27 cellular contexts compared by ENCODE assay signal in the genomic region with DNA sequence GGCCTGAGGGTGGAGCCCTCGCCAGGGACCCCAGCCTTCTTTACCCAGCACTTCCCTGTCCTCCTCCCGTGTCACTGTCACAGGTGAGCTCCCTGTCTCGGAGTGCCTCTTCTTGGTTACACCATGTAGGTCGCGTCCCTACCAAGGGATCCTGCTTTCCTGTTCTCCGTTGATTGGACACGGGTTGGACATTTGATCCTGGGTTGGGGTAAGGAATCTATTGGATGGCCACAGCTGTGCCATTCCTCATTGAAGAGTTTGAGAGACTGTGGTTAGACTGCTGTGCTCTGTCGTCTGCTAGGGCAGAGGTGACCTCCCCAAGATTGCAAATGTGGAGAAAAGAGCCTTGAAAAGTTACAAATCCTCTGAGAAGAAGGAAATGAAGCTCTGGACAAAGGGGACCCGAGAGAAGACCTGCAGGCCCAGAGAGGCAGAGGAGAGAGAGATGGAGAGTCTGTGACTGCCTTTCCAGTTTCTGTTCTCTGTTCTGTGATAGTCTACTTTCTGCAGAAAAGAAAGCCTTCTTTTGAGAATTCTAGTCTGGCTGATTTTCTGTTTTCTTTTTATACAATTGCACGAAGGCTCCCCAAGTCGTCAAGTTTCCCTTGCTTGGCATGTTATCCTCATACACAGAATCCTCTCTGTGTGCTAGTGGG.
"Had no signal": no experiment of that assay in that cellular context is flagged by ENCODE, and none has a peak within 500 bp of the region (broad histone marks: within the 10 kb centered on the region; RNA-seq: fewer than 3 reads in every experiment).

No MANE protein-coding gene starts in this region.

- H3K36me3 ChIP-seq: Peyer's patch had no signal

- H3K27ac Mint-ChIP-seq: activated CD4-positive, alpha-beta T cell treated with anti-CD3 and anti-CD28 coated beads, Interleukin-2, amount 10 ng/mL, durations not matched to agents 24 days and 14 days; activated CD8-positive, alpha-beta T cell treated with anti-CD3 and anti-CD28 coated beads, Interleukin-2, amount 10 ng/mL, durations not matched to agents 7 days and 5 days; activated naive CD4-positive, alpha-beta T cell treated with anti-CD3 and anti-CD28 coated beads, Interleukin-2, amount 50 U/mL, for 24 hours; activated T-cell treated with anti-CD3 and anti-CD28 coated beads, Interleukin-2, amount 50 U/mL, for 24 hours; activated T-helper 2 cell treated with anti-CD3 and anti-CD28 coated beads, Interferon-gamma antibody, Interleukin-2, Interleukin-4, amounts not matched to agents 10 μg/mL and 5 μg/mL and 100 μg/mL, durations not matched to agents 14 hours and 24 hours and 36 hours had no signal

- H3K36me3 Mint-ChIP-seq: activated naive CD4-positive, alpha-beta T cell treated with anti-CD3 and anti-CD28 coated beads, Interleukin-2, amount 50 U/mL, for 24 hours had no signal

- H3K4me1 ChIP-seq: Peyer's patch had no signal

- H3K27me3 Mint-ChIP-seq: activated CD4-positive, alpha-beta T cell treated with anti-CD3 and anti-CD28 coated beads, Interleukin-2, amount 10 ng/mL, durations not matched to agents 24 days and 14 days; activated T-cell treated with anti-CD3 and anti-CD28 coated beads, Interleukin-2, amount 50 U/mL, for 24 hours had no signal

- H3K9me3 ChIP-seq: Peyer's patch had no signal

- H3K4me1 Mint-ChIP-seq: activated CD4-positive, alpha-beta T cell treated with anti-CD3 and anti-CD28 coated beads, Interleukin-2, amount 10 ng/mL, durations not matched to agents 24 days and 14 days; activated naive CD4-positive, alpha-beta T cell treated with anti-CD3 and anti-CD28 coated beads, Interleukin-2, amount 50 U/mL, for 24 hours had no signal

- H3K9me3 Mint-ChIP-seq: activated CD4-positive, alpha-beta T cell treated with anti-CD3 and anti-CD28 coated beads, Interleukin-2, amount 10 ng/mL, durations not matched to agents 24 days and 14 days; activated naive CD4-positive, alpha-beta T cell treated with anti-CD3 and anti-CD28 coated beads, Interleukin-2, amount 50 U/mL, for 24 hours; activated T-cell treated with anti-CD3 and anti-CD28 coated beads, Interleukin-2, amount 50 U/mL, for 24 hours; activated T-helper 2 cell treated with anti-CD3 and anti-CD28 coated beads, Interferon-gamma antibody, Interleukin-2, Interleukin-4, amounts not matched to agents 10 μg/mL and 5 μg/mL and 100 μg/mL, durations not matched to agents 14 hours and 24 hours and 36 hours had no signal

- H3K27ac ChIP-seq: Peyer's patch had no signal

- H3K4me3 ChIP-seq: Peyer's patch had no signal

- DNase-seq: activated CD4-positive, alpha-beta T cell treated with anti-CD3 and anti-CD28 coated beads, Interleukin-2, amount 10 ng/mL, durations not matched to agents 24 days and 14 days; activated CD4-positive, alpha-beta T cell treated with anti-CD3 and anti-CD28 coated beads, Interleukin-2, amount 50 U/mL, for 4 hours; activated CD8-positive, alpha-beta T cell treated with anti-CD3 and anti-CD28 coated beads, Interleukin-2, amount 10 ng/mL, durations not matched to agents 7 days and 5 days; activated gamma-delta T cell; activated naive CD4-positive, alpha-beta T cell treated with Interleukin-2 at 50 U/mL for 16 hours; activated T-cell treated with anti-CD3 and anti-CD28 coated beads, Interleukin-2, amount 50 U/mL, for 24 hours; anterior cingulate cortex; caudate nucleus; cerebellar nuclear complex; Karpas-422; NCI-H1105; NCI-H1417 treated with DMSO at 0.1 percent for 48 hours; NCI-H187 treated with DMSO at 0.1 percent for 48 hours; NCI-H2081; NCI-H226; NCI-H446 treated with DMSO at 0.1 percent for 48 hours; NCI-H524; NK-92 treated with Interleukin-12 subunit alpha and Interleukin-12 subunit beta, amount 100 ng/mL, for 24 hours; PC-3; Peyer's patch; RPMI8226; SHP77 treated with DMSO at 0.1 percent for 48 hours; T1000 had no signal

- H3K27me3 ChIP-seq: Peyer's patch had no signal

- H3K4me3 Mint-ChIP-seq: activated CD4-positive, alpha-beta T cell treated with anti-CD3 and anti-CD28 coated beads, Interleukin-2, amount 10 ng/mL, durations not matched to agents 24 days and 14 days; activated CD8-positive, alpha-beta T cell treated with anti-CD3 and anti-CD28 coated beads, Interleukin-2, amount 10 ng/mL, durations not matched to agents 7 days and 5 days; activated naive CD4-positive, alpha-beta T cell treated with anti-CD3 and anti-CD28 coated beads, Interleukin-2, amount 50 U/mL, for 24 hours; activated T-cell treated with anti-CD3 and anti-CD28 coated beads, Interleukin-2, amount 50 U/mL, for 24 hours; brain had no signal

- ATAC-seq: activated CD8-positive, alpha-beta T cell treated with anti-CD3 and anti-CD28 coated beads, Interleukin-2, amount 10 ng/mL, durations not matched to agents 7 days and 5 days; PC-3; SK-N-SH treated with all-trans-retinoic acid at 6 μM for 48 hours had no signal
